In the genomic region with DNA sequence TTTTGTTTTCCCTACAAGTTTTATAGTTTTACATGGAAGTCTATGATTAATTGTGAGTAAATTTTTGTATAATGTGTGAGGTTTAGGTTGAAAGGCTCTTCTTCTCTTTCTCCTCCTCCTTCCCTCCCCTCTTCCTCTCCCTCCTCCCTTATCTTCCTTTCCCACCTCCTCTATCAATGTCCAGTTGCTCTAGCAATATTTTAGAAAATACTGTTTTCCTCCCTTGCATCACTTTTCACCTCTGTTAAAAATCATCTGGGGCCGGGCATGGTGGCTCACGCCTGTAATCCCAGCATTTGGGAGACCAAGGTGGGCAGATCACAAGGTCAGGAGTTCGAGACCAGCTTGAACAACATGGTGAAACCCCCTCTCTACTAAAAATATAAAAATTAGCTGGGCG, we compare ENCODE assay signal across 20 cellular contexts.
DNase-seq lines count a peak whose midpoint lies in the region; ATAC-seq and TF ChIP-seq lines count a peak whose summit lies in the region.
"Had no signal": no experiment of that assay in that cellular context is flagged by ENCODE, and none has a peak within 500 bp of the region (broad histone marks: within the 10 kb centered on the region; RNA-seq: fewer than 3 reads in every experiment).

No MANE protein-coding gene starts in this region.

- no peaks in the 10 kb centered on the region for H3K9me3 ChIP-seq in mammary epithelial cell (replicated peaks; ENCODE audit: insufficient read depth, low read length)
- H3K9me3 ChIP-seq: BLaER1, MG63, Peyer's patch had no signal

- no peak overlapping the region for H3K4me3 ChIP-seq in mammary epithelial cell (replicated peaks in 1 of 3; ENCODE audit: insufficient read depth in 1 of 3, low read depth in 2 of 3, low read length in 3 of 3)
- H3K4me3 ChIP-seq: BLaER1, GM12878, MG63, Peyer's patch had no signal

- CTCF ChIA-PET in MCF 10A (lab: Yijun Ruan, JAX) (interaction anchor here (0.7 kb wide), 1 partner anchor 1626 kb away, joined by 3 read pairs; no protein-coding TSS in a partner anchor), mammary epithelial cell (lab: Charles Lee; ENCODE audit: low non-redundant PET) (no interaction called here)

- no peaks in the 10 kb centered on the region for H3K27me3 Mint-ChIP-seq in MCF 10A (ENCODE audit: insufficient read depth, unreplicated experiment)
- no peaks in the 10 kb centered on the region for H3K27me3 Mint-ChIP-seq in chondrocyte (ENCODE audit: low read depth)
- H3K27me3 Mint-ChIP-seq in natural killer cell (ENCODE audit: low read depth in 2 of 2): no peaks in the 10 kb centered on the region
- H3K27me3 Mint-ChIP-seq: CD8-positive, alpha-beta memory T cell had no signal

- TF ChIP-seq CTCF in MCF 10A (IDR thresholded peaks at IDR 0.05; ENCODE audit: unreplicated experiment) (no peak), mammary epithelial cell (conservative IDR thresholded peaks at IDR 0.05 in 1 of 2, IDR thresholded peaks at IDR 0.05 in 1 of 2; ENCODE audit: extremely low read depth in 1 of 2, insufficient read depth in 1 of 2, low read depth in 1 of 2, low read length in 2 of 2) (no peak), chondrocyte (IDR thresholded peaks at IDR 0.05) (no peak), natural killer cell (IDR thresholded peaks at IDR 0.05) (no peak)

- peak overlapping the region; percentile 88 for H3K27ac Mint-ChIP-seq in MCF 10A (ENCODE audit: low read depth, unreplicated experiment)
- peak overlapping the region; percentile 87 for H3K27ac Mint-ChIP-seq in chondrocyte (ENCODE audit: unreplicated experiment)
- H3K27ac Mint-ChIP-seq in natural killer cell: peak overlapping the region; percentile 3 to 88

- WGBS in mammary epithelial cell (ENCODE audit: low coverage, missing lambda C conversion rate): 97% methylated on average over 4 of the region's 4 CpGs

- no peak overlapping the region for H2AFZ ChIP-seq in mammary epithelial cell (ENCODE audit: low read depth, low read length)

- no peaks in the 10 kb centered on the region for H3K27me3 ChIP-seq in mammary epithelial cell (ENCODE audit: insufficient read depth, low read length)
- H3K27me3 ChIP-seq: BLaER1, MG63, Peyer's patch had no signal

- H3K4me1 ChIP-seq in mammary epithelial cell (ENCODE audit: insufficient read depth, low read length): peaks cover 51% of the 10 kb centered on the region

- H3K4me2 ChIP-seq in mammary epithelial cell (ENCODE audit: insufficient read depth, low read depth, low read length): no peak overlapping the region
- H3K4me2 ChIP-seq: BLaER1, KMS-11 had no signal

- H3K4me3 Mint-ChIP-seq in MCF 10A (ENCODE audit: unreplicated experiment): no peak overlapping the region
- H3K4me3 Mint-ChIP-seq in chondrocyte (ENCODE audit: unreplicated experiment): no peak overlapping the region
- no peak overlapping the region for H3K4me3 Mint-ChIP-seq in natural killer cell
- H3K4me3 Mint-ChIP-seq: CD8-positive, alpha-beta memory T cell had no signal

- H4K20me1 ChIP-seq in mammary epithelial cell (ENCODE audit: insufficient read depth, low read length): no peaks in the 10 kb centered on the region

- peaks cover 2% of the 10 kb centered on the region for H3K36me3 ChIP-seq in mammary epithelial cell (ENCODE audit: insufficient read depth, low read length)
- H3K36me3 ChIP-seq: BLaER1, Peyer's patch had no signal

- peaks cover 89% of the 10 kb centered on the region for H3K79me2 ChIP-seq in mammary epithelial cell (ENCODE audit: insufficient read depth, low read length)

- DNase-seq in MCF 10A (ENCODE audit: unreplicated experiment): no peak
- DNase-seq in mammary epithelial cell: no peak
- DNase-seq in chondrocyte (ENCODE audit: low spot score): no peak
- DNase-seq in natural killer cell: no peak
- no peak for DNase-seq in stimulated activated naive CD8-positive, alpha-beta T cell treated with anti-CD3 and anti-CD28 coated beads, Interleukin-15, Interleukin-2, amounts not matched to agents 100 U/mL and 50 U/mL, for 24 hours
- DNase-seq in sciatic nerve (ENCODE audit: low spot score): no peak
- no peak for DNase-seq in LoVo (ENCODE audit: low spot score)
- DNase-seq: CD8-positive, alpha-beta memory T cell; GDM1; MG63; NCI-H1092; NCI-H1694; NCI-H510A treated with DMSO at 0.1 percent for 48 hours; Peyer's patch; SHP77 had no signal

- intact Hi-C loops in MCF 10A (cut with micrococcal nuclease): no loop called here
- intact Hi-C loops in mammary epithelial cell (cut with micrococcal nuclease): no loop called here
- intact Hi-C loops in natural killer cell (cut with micrococcal nuclease): no loop called here
- intact Hi-C loops in sciatic nerve (cut with DNase I): no loop called here

- H3K9ac ChIP-seq in mammary epithelial cell (ENCODE audit: insufficient read depth, low read length): no peak overlapping the region
- H3K9ac ChIP-seq: BLaER1, KMS-11 had no signal

- dilution Hi-C loops in mammary epithelial cell (cut with HindIII; ENCODE audit: low sequenced_read_pairs): no loop called here

- H3K9me3 Mint-ChIP-seq in MCF 10A (ENCODE audit: unreplicated experiment): no peaks in the 10 kb centered on the region
- no peaks in the 10 kb centered on the region for H3K9me3 Mint-ChIP-seq in chondrocyte (ENCODE audit: low read depth)
- H3K9me3 Mint-ChIP-seq in natural killer cell: no peaks in the 10 kb centered on the region
- H3K9me3 Mint-ChIP-seq: CD8-positive, alpha-beta memory T cell had no signal

- H3K27ac ChIP-seq in mammary epithelial cell (ENCODE audit: insufficient read depth, low read depth, low read length): no peak overlapping the region
- H3K27ac ChIP-seq: 22Rv1, BLaER1, KMS-11, Peyer's patch had no signal

- H3K4me1 Mint-ChIP-seq in MCF 10A (ENCODE audit: insufficient read depth, unreplicated experiment): peaks cover 49% of the 10 kb centered on the region
- H3K4me1 Mint-ChIP-seq in chondrocyte (ENCODE audit: low read depth): peaks cover 82% of the 10 kb centered on the region
- peaks cover 71 to 81% of the 10 kb centered on the region in 2 donors for H3K4me1 Mint-ChIP-seq in natural killer cell

- in situ Hi-C loops in mammary epithelial cell (cut with MboI; ENCODE audit: low sequenced_read_pairs in 2 of 2): no loop called here

- H3K36me3 Mint-ChIP-seq in MCF 10A (ENCODE audit: insufficient read depth, unreplicated experiment) (peaks cover 24% of the 10 kb centered on the region), chondrocyte (ENCODE audit: low read depth) (peaks cover 9% of the 10 kb centered on the region), natural killer cell (no peaks in the 10 kb centered on the region)

- BruUV-seq in MCF 10A (replicated peaks; lab: Mats Ljungman, UMichigan): no TSS peak
- BruUV-seq in mammary epithelial cell (replicated peaks; lab: Mats Ljungman, UMichigan): no TSS peak

- POLR2A ChIA-PET in MCF 10A (lab: Yijun Ruan, JAX): interaction anchor here (0.9 to 1.3 kb wide), 3 partner anchors 10 to 116 kb away, joined by 3 to 7 read pairs (median 3); no protein-coding TSS in a partner anchor

- ATAC-seq in natural killer cell: no peak
- ATAC-seq in stimulated activated naive CD8-positive, alpha-beta T cell treated with anti-CD3 and anti-CD28 coated beads, Interleukin-15, Interleukin-2, amounts not matched to agents 100 U/mL and 50 U/mL, for 24 hours: no peak
- ATAC-seq in GM19455 (IDR thresholded peaks at IDR 0.05; ENCODE audit: unreplicated experiment): no peak
- no peak for ATAC-seq in sciatic nerve
- ATAC-seq: GM12878 had no signal
